ENCODE assay signal across 6 cellular contexts in the genomic region with DNA sequence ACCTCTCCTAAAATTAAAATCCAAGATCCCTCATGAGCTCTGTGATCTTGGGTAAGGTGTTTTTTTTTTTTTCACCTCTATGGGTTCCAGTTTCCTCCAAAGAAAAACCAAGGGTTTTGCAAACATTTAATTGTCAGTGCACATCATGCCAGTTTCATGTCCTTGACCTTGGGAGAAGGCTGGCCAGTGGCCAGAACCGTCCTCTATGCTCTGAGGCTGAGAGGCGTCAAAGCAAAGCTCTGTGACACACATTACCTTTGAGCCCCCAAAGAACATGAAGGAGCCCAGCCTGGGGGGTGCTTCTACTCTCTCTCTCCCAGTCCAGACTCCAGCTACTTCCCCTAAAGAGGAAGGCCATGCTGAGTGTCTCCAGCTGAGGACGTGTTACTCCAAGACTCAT.
"Had no signal": no experiment of that assay in that cellular context is flagged by ENCODE, and none has a peak within 500 bp of the region (broad histone marks: within the 10 kb centered on the region; RNA-seq: fewer than 3 reads in every experiment).

No MANE protein-coding gene starts in this region.

- H3K4me3 ChIP-seq: GM23338 had no signal

- H2AFZ ChIP-seq: GM23338 had no signal

- DNase-seq: H9, HCEC 1CT had no signal

- ATAC-seq: GM23338 had no signal

- H3K4me2 ChIP-seq: GM23338 had no signal

- FAIRE-seq: H1, H54, HTR-8/SVneo had no signal
